In genomic region chr1:157156058-157156541, GRCh38 we compare ENCODE assay signal across 8 cellular contexts. TPM values are rescaled to one million over a fixed set of nuclear protein-coding genes. Genes with fewer than 3 reads are reported as not detected.
DNase-seq lines count a peak whose midpoint lies in the region; ATAC-seq and TF ChIP-seq lines count a peak whose summit lies in the region.

No MANE protein-coding gene starts in this region.

- peaks cover 5 to 16% of the 10 kb centered on the region in 2 donors for H3K27me3 Mint-ChIP-seq in natural killer cell treated with Interleukin-12 subunit alpha and Interleukin-12 subunit beta and Interleukin-15 and Interleukin-18, amount 100 ng/mL, for 72 hours

- peak overlapping the region; percentile 35 for H3K4me3 Mint-ChIP-seq in natural killer cell treated with Interleukin-12 subunit alpha and Interleukin-12 subunit beta and Interleukin-15 and Interleukin-18, amount 100 ng/mL, for 72 hours

- peaks cover 11% of the 10 kb centered on the region for H3K4me1 ChIP-seq in PC-3 (ENCODE audit: insufficient read depth, low read length)

- H3K9me3 Mint-ChIP-seq in natural killer cell treated with Interleukin-12 subunit alpha and Interleukin-12 subunit beta and Interleukin-15 and Interleukin-18, amount 100 ng/mL, for 72 hours = no peaks in the 10 kb centered on the region

- H3K4me3 ChIP-seq in HL-60 (replicated peaks; ENCODE audit: insufficient read depth, low read length) (no peak overlapping the region), PC-3 (ENCODE audit: low read length) (peak overlapping the region; percentile 60)

- no TSS peak for BruUV-seq in PC-3 (replicated peaks; lab: Mats Ljungman, UMichigan)

- H3K36me3 Mint-ChIP-seq in natural killer cell treated with Interleukin-12 subunit alpha and Interleukin-12 subunit beta and Interleukin-15 and Interleukin-18, amount 100 ng/mL, for 72 hours = no peaks in the 10 kb centered on the region

- H4K20me1 ChIP-seq in PC-3 (ENCODE audit: low read length) = no peaks in the 10 kb centered on the region

- no peaks in the 10 kb centered on the region for H3F3A ChIP-seq in PC-3 (ENCODE audit: low read length, unreplicated experiment)

- DNase-seq in D341Med (ENCODE audit: low spot score) (peak; percentile 91), HL-60 (ENCODE audit: low read depth in 1 of 2, low spot score in 1 of 2) (peak in 1 of 2 experiments; percentile 51), PC-3 (peak; percentile 72), activated T-cell treated with anti-CD3 and anti-CD28 coated beads for 4 hours (peak; percentile 69)
- peak; percentile 81 for DNase-seq in natural killer cell treated with Interleukin-12 subunit alpha and Interleukin-12 subunit beta and Interleukin-15 and Interleukin-18, amount 100 ng/mL, for 72 hours (ENCODE audit: low spot score)
- DNase-seq in stimulated activated naive CD8-positive, alpha-beta T cell treated with anti-CD3 and anti-CD28 coated beads, Interleukin-15, Interleukin-2, amounts not matched to agents 100 U/mL and 50 U/mL, for 24 hours = peak; percentile 86

- H3K36me3 ChIP-seq in PC-3 (ENCODE audit: low read depth, low read length) = no peaks in the 10 kb centered on the region

- peak; percentile 62 for TF ChIP-seq CTCF in HL-60 (IDR thresholded peaks at IDR 0.05; ENCODE audit: insufficient read depth, low read length)
- peak; percentile 98 for TF ChIP-seq CTCF in PC-3 (conservative IDR thresholded peaks at IDR 0.05; ENCODE audit: low read depth, low read length)

- peaks cover 19 to 28% of the 10 kb centered on the region in 2 donors for H3K4me1 Mint-ChIP-seq in natural killer cell treated with Interleukin-12 subunit alpha and Interleukin-12 subunit beta and Interleukin-15 and Interleukin-18, amount 100 ng/mL, for 72 hours (ENCODE audit: low read depth in 2 of 2)

- CTCF ChIA-PET in PC-3 (lab: Charles Lee) = interaction anchor here (0.6 to 4.1 kb wide), 4 partner anchors 19 to 68 kb away, joined by 3 to 72 read pairs (median 4); no protein-coding TSS in a partner anchor

- H3K79me2 ChIP-seq in PC-3 (ENCODE audit: low read length) = no peaks in the 10 kb centered on the region

- peak overlapping the region in 1 of 2 donors; percentile 70 for H3K27ac Mint-ChIP-seq in natural killer cell treated with Interleukin-12 subunit alpha and Interleukin-12 subunit beta and Interleukin-15 and Interleukin-18, amount 100 ng/mL, for 72 hours

- H3K27me3 ChIP-seq in HL-60 (ENCODE audit: insufficient read depth, poor library complexity, severe bottlenecking) = peaks cover 5% of the 10 kb centered on the region
- H3K27me3 ChIP-seq in PC-3 (ENCODE audit: low read length) = peaks cover 43% of the 10 kb centered on the region

- H3K9me3 ChIP-seq in PC-3 (ENCODE audit: low read length) = no peaks in the 10 kb centered on the region

- peak overlapping the region; percentile 83 for H2AFZ ChIP-seq in PC-3 (ENCODE audit: low read length)

- intact Hi-C loops in PC-3 (cut with micrococcal nuclease) = loop anchor here (1.0 kb wide), 1 partner anchor 66 kb away; no protein-coding TSS in a partner anchor

- POLR2A ChIA-PET in PC-3 (lab: Charles Lee; ENCODE audit: unreplicated experiment) = no interaction called here

- H3K4me2 ChIP-seq in PC-3 (ENCODE audit: low read length) = peak overlapping the region; percentile 85

- H3K9me2 ChIP-seq in PC-3 (replicated peaks; ENCODE audit: low read length) = no peaks in the 10 kb centered on the region

- H3K9ac ChIP-seq in PC-3 (ENCODE audit: low read length) = no peak overlapping the region

- no peak overlapping the region for H3K27ac ChIP-seq in HL-60 (replicated peaks)
- no peak overlapping the region for H3K27ac ChIP-seq in PC-3 (ENCODE audit: low read length)

- ATAC-seq in PC-3 (peak; percentile 76), esophagus mucosa (peak; percentile 64), HG03108 (IDR thresholded peaks at IDR 0.05; ENCODE audit: unreplicated experiment) (no peak)
- peak; percentile 70 to 80 for ATAC-seq in natural killer cell treated with Interleukin-12 subunit alpha and Interleukin-12 subunit beta and Interleukin-15 and Interleukin-18, amount 100 ng/mL, for 72 hours
- ATAC-seq in stimulated activated naive CD8-positive, alpha-beta T cell treated with anti-CD3 and anti-CD28 coated beads, Interleukin-15, Interleukin-2, amounts not matched to agents 100 U/mL and 50 U/mL, for 24 hours = peak; percentile 62

RNA-seq across cellular contexts. Expression of gene ETV3, which starts 17.9 kb away (rescaled TPM):
- total RNA-seq in PC-3 (2014; rRNA removed) (10.1 and 12.2 TPM in 2 replicates), esophagus mucosa (40.7 TPM)
- 10 to 100 TPM; 45.8 to 63.0 TPM for total RNA-seq in natural killer cell treated with Interleukin-12 subunit alpha and Interleukin-12 subunit beta and Interleukin-15 and Interleukin-18, amount 100 ng/mL, for 72 hours

RNA-seq across cellular contexts. Expression of gene ETV3L, which starts 56.5 kb away (rescaled TPM):
- total RNA-seq in PC-3 (2014; rRNA removed) (not detected in 2 replicates), esophagus mucosa (not detected)
- total RNA-seq in natural killer cell treated with Interleukin-12 subunit alpha and Interleukin-12 subunit beta and Interleukin-15 and Interleukin-18, amount 100 ng/mL, for 72 hours = 1 to 10 TPM; 1.7 to 3.6 TPM
